ENCODE assay signal across 26 cellular contexts in genomic region chr9:98879958-98880300, GRCh38.
DNase-seq lines count a peak whose midpoint lies in the region; ATAC-seq lines count a peak whose summit lies in the region.
"Had no signal": no experiment of that assay in that cellular context is flagged by ENCODE, and none has a peak within 500 bp of the region (broad histone marks: within the 10 kb centered on the region; RNA-seq: fewer than 3 reads in every experiment).

No MANE protein-coding gene starts in this region.

- no peaks in the 10 kb centered on the region for H3K9me3 ChIP-seq in skeletal muscle tissue (ENCODE audit: control insufficient read depth in 3 of 3, low read length in 3 of 3)
- H3K9me3 ChIP-seq: SJCRH30, stomach, transverse colon had no signal

- H3K4me1 ChIP-seq in skeletal muscle tissue (ENCODE audit: control insufficient read depth in 3 of 3, insufficient read depth in 3 of 3, low read length in 3 of 3) = peaks cover 17 to 28% (median 20%) of the 10 kb centered on the region in 3 donors
- H3K4me1 ChIP-seq: foreskin keratinocyte, SJCRH30 had no signal

- H3K9ac ChIP-seq in skeletal muscle tissue (ENCODE audit: low read depth in 1 of 3, low read length in 3 of 3) = no peak overlapping the region

- H3K36me3 ChIP-seq in skeletal muscle tissue (ENCODE audit: control insufficient read depth in 3 of 3, insufficient read depth in 3 of 3, low read length in 3 of 3) = no peaks in the 10 kb centered on the region
- H3K36me3 ChIP-seq: SJCRH30, stomach, transverse colon had no signal

- peak overlapping the region; percentile 40 for H3K27ac ChIP-seq in skeletal muscle tissue (ENCODE audit: low read depth, low read length)
- H3K27ac ChIP-seq: 22Rv1, foreskin keratinocyte, SJCRH30, transverse colon had no signal

- H3K27me3 ChIP-seq in skeletal muscle tissue (ENCODE audit: control insufficient read depth in 3 of 3, insufficient read depth in 3 of 3, low read length in 3 of 3) = peaks cover 4 to 12% (median 10%) of the 10 kb centered on the region in 3 donors
- H3K27me3 ChIP-seq: SJCRH30, transverse colon had no signal

- no peak overlapping the region for H3K4me3 ChIP-seq in skeletal muscle tissue (ENCODE audit: low read length in 3 of 3)
- H3K4me3 ChIP-seq: GM23338, SJCRH30, stomach, transverse colon had no signal

- ATAC-seq in HG03159 (IDR thresholded peaks at IDR 0.05; ENCODE audit: unreplicated experiment) = no peak
- ATAC-seq: esophagus mucosa; foreskin keratinocyte; GM23338; natural killer cell treated with Interleukin-12 subunit alpha and Interleukin-12 subunit beta and Interleukin-15 and Interleukin-18, amount 100 ng/mL, for 72 hours had no signal

- DNase-seq in activated CD8-positive, alpha-beta memory T cell treated with anti-CD3 and anti-CD28 coated beads for 24 hours = peak; percentile 15
- no peak for DNase-seq in activated CD8-positive, alpha-beta memory T cell treated with anti-CD3 and anti-CD28 coated beads, Interleukin-2, amount 50 U/mL, for 48 hours
- peak; percentile 37 for DNase-seq in islet precursor cell
- DNase-seq in activated naive CD4-positive, alpha-beta T cell treated with anti-CD3 and anti-CD28 coated beads, Interleukin-2, amount 50 U/mL, for 16 hours = no peak
- no peak for DNase-seq in DMS 273 treated with DMSO at 0.1 percent for 48 hours (lab: John Stamatoyannopoulos, UW)
- no peak for DNase-seq in T-helper 2 cell
- DNase-seq: activated CD4-positive, alpha-beta T cell treated with anti-CD3 and anti-CD28 coated beads for 48 hours; activated effector memory CD4-positive, alpha-beta T cell treated with anti-CD3 and anti-CD28 coated beads, Interleukin-2, amount 50 U/mL, for 16 hours; activated T-cell treated with anti-CD3 and anti-CD28 coated beads, Interleukin-2, amount 50 U/mL, for 24 hours; C1 segment of cervical spinal cord; foreskin keratinocyte; mammary epithelial cell; NCI-H146; NCI-H446; NCI-H774; SJCRH30; stimulated activated CD4-positive, alpha-beta T cell treated with anti-CD3 and anti-CD28 coated beads, Interleukin-12 subunit alpha, Interleukin-12 subunit beta, amount 100 ng/mL, for 4 hours; stimulated activated CD4-positive, alpha-beta T cell treated with anti-CD3 and anti-CD28 coated beads, Interleukin-2, amount 100 ng/mL, for 48 hours; stomach; transverse colon had no signal

Comparison
In these comparisons a context has a peak if more than half of its experiments do, and no peak if none do; other contexts are left out.
1. DNase-seq: peak in activated CD8-positive, alpha-beta memory T cell treated with anti-CD3 and anti-CD28 coated beads for 24 hours (single experiment) and islet precursor cell (single experiment); none in activated CD8-positive, alpha-beta memory T cell treated with anti-CD3 and anti-CD28 coated beads, Interleukin-2, amount 50 U/mL, for 48 hours (single experiment), activated naive CD4-positive, alpha-beta T cell treated with anti-CD3 and anti-CD28 coated beads, Interleukin-2, amount 50 U/mL, for 16 hours (single experiment), DMS 273 treated with DMSO at 0.1 percent for 48 hours (single experiment) and T-helper 2 cell (0 of 5).